ENCODE assay signal across 10 cellular contexts in genomic region chr2:219419331-219420197, GRCh38. TPM values are rescaled to one million over a fixed set of nuclear protein-coding genes. Genes with fewer than 3 reads are reported as not detected.
DNase-seq lines count a peak whose midpoint lies in the region; ATAC-seq, FAIRE-seq and TF ChIP-seq lines count a peak whose summit lies in the region.
"Had no signal": no experiment of that assay in that cellular context is flagged by ENCODE, and none has a peak within 500 bp of the region (broad histone marks: within the 10 kb centered on the region; RNA-seq: fewer than 3 reads in every experiment).

No MANE protein-coding gene starts in this region.

- H3K9ac ChIP-seq in HepG2 (ENCODE audit: insufficient read depth, low read depth, low read length) = no peak overlapping the region

- H3K4me2 ChIP-seq in HepG2 (ENCODE audit: low read depth, low read length) = no peak overlapping the region

- no TSS peak for BruUV-seq in HepG2 (replicated peaks; lab: Mats Ljungman, UMichigan)

- in situ Hi-C loops in HepG2 (cut with HindIII; ENCODE audit: extremely low pct_ligation_motif_present, low pct_unique_long_range_greater_than_20kb) = no loop called here

- H2AFZ ChIP-seq in HepG2 (ENCODE audit: low read length) = no peak overlapping the region

- no peak for TF ChIP-seq POLR2A in HepG2 (IDR thresholded peaks at IDR 0.05; ENCODE audit: insufficient read depth in 1 of 2, low read depth in 2 of 2, low read length in 2 of 2)
- TF ChIP-seq POLR2A in right lobe of liver (IDR thresholded peaks at IDR 0.05) = no peak
- TF ChIP-seq POLR2A in erythroblast (IDR thresholded peaks at IDR 0.05; ENCODE audit: low read length) = no peak

- FAIRE-seq in HepG2 (lab: Jason Lieb, UNC) = no peak

- TF ChIP-seq RAD21 in HepG2 (CRISPR knock-in tag; IDR thresholded peaks at IDR 0.05) = no peak

- CTCF ChIA-PET in HepG2 (lab: Yijun Ruan, JAX; ENCODE audit: low intra/inter-chr PET ratio, low total read pairs) = no interaction called here

- H3K79me2 ChIP-seq in HepG2 (ENCODE audit: insufficient read depth, low read length) = no peaks in the 10 kb centered on the region

- H3K27me3 ChIP-seq in HepG2 (ENCODE audit: control insufficient read depth in 1 of 2, insufficient read depth in 2 of 2, low read length in 2 of 2) (peaks cover 0 to 45% of the 10 kb centered on the region in 2 experiments; a peak in 4 of 5 replicates), right lobe of liver (peaks cover 0 to 12% of the 10 kb centered on the region in 2 donors), left ventricle myocardium inferior (ENCODE audit: low read depth) (peaks cover 50% of the 10 kb centered on the region)

- WGBS in HepG2 (ENCODE audit: low lambda C conversion rate) = 40% methylated on average over 8 of the region's 9 CpGs
- 80% methylated on average over 8 of the region's 9 CpGs for WGBS in right lobe of liver (ENCODE audit: insufficient coverage, low coverage, low lambda C conversion rate, missing lambda C conversion rate)

- H3K4me1 ChIP-seq in HepG2 (ENCODE audit: insufficient read depth, low read length) (peaks cover 10% of the 10 kb centered on the region; the same call in 1 of the 2 replicates), right lobe of liver (no peaks in the 10 kb centered on the region), left ventricle myocardium inferior (peaks cover 40% of the 10 kb centered on the region)

- TF ChIP-seq EP300 in HepG2 (IDR thresholded peaks at IDR 0.05; ENCODE audit: low read depth in 2 of 2, low read length in 2 of 2) = no peak
- no peak for TF ChIP-seq EP300 in HepG2 (CRISPR knock-in tag; IDR thresholded peaks at IDR 0.05; ENCODE audit: borderline replicate concordance)

- no peaks in the 10 kb centered on the region for H3K36me3 ChIP-seq in HepG2 (replicated peaks in 1 of 2; ENCODE audit: control insufficient read depth in 1 of 2, insufficient read depth in 2 of 2, low read length in 2 of 2)
- H3K36me3 ChIP-seq in right lobe of liver = no peaks in the 10 kb centered on the region
- peaks cover 35% of the 10 kb centered on the region for H3K36me3 ChIP-seq in left ventricle myocardium inferior

- DNase-seq in HepG2 (ENCODE audit: low spot score) (no peak), right lobe of liver (no peak), left ventricle myocardium inferior (peak; percentile 65), posterior vena cava (ENCODE audit: low spot score) (peak; percentile 78), GM19238 (ENCODE audit: insufficient read length, low spot score) (no peak), erythroblast (lab: John Stamatoyannopoulos, UW) (no peak)
- DNase-seq in stimulated activated CD8-positive, alpha-beta memory T cell treated with anti-CD3 and anti-CD28 coated beads, Interleukin-4, amount 100 ng/mL, for 48 hours = no peak
- DNase-seq: NCI-H1694 had no signal

- no peak overlapping the region for H3K4me3 ChIP-seq in HepG2 (replicated peaks in 1 of 3; ENCODE audit: insufficient read depth in 1 of 3, low read depth in 2 of 3, low read length in 3 of 3)
- H3K4me3 ChIP-seq in right lobe of liver = no peak overlapping the region
- peak overlapping the region; percentile 75 for H3K4me3 ChIP-seq in left ventricle myocardium inferior

- no peaks in the 10 kb centered on the region for H4K20me1 ChIP-seq in HepG2 (ENCODE audit: insufficient read depth, low read length)

- POLR2A ChIA-PET in HepG2 (lab: Yijun Ruan, JAX) = no interaction called here

- H3K9me3 ChIP-seq in HepG2 (ENCODE audit: low read length) (no peaks in the 10 kb centered on the region), right lobe of liver (no peaks in the 10 kb centered on the region), left ventricle myocardium inferior (replicated peaks) (no peaks in the 10 kb centered on the region)

- ATAC-seq in HepG2 (peak; percentile 55), right lobe of liver (no peak), GM18873 (IDR thresholded peaks at IDR 0.05; ENCODE audit: low FRiP score, unreplicated experiment) (no peak)
- ATAC-seq: esophagus mucosa had no signal

- H3K27ac ChIP-seq in HepG2 (ENCODE audit: extremely low read length, insufficient read depth, low read length) = no peak overlapping the region
- H3K27ac ChIP-seq in right lobe of liver = no peak overlapping the region
- peak overlapping the region; percentile 96 for H3K27ac ChIP-seq in left ventricle myocardium inferior (replicated peaks)

- intact Hi-C loops in HepG2 (cut with micrococcal nuclease; ENCODE audit: unreplicated experiment) = no loop called here
- intact Hi-C loops in right lobe of liver (cut with DNase I) = no loop called here
- intact Hi-C loops in left ventricle myocardium inferior (cut with micrococcal nuclease) = no loop called here
- intact Hi-C loops in posterior vena cava (cut with DNase I) = loop anchor here in 1 of 2 donors (2.0 kb wide), 1 partner anchor 15 kb away; no protein-coding TSS in a partner anchor

- no peak for TF ChIP-seq CTCF in HepG2 (CRISPR knock-in tag; IDR thresholded peaks at IDR 0.05)
- TF ChIP-seq CTCF in right lobe of liver (IDR thresholded peaks at IDR 0.05) = no peak
- no peak for TF ChIP-seq CTCF in left ventricle myocardium inferior (IDR thresholded peaks at IDR 0.05; ENCODE audit: borderline replicate concordance)

RNA-seq across cellular contexts. Expression of gene DES, which starts 1.4 kb away (rescaled TPM):
- total RNA-seq in HepG2 (2016; rRNA removed; fragmentation: Illumina TruSeq; extraction: Trizol) = not detected in 2 replicates
- total RNA-seq in HepG2 (2016; cell fraction: cytosol; rRNA removed; fragmentation: Illumina TruSeq; extraction: Trizol; ENCODE audit: low read depth) = 0.10 TPM in 1 of 2 replicates, not detected in the other
- total RNA-seq in HepG2 (2016; cell fraction: insoluble cytoplasmic fraction; rRNA removed; fragmentation: Illumina TruSeq; extraction: Trizol) = not detected in 2 replicates
- total RNA-seq in HepG2 (2016; cell fraction: membrane; rRNA removed; fragmentation: Illumina TruSeq; extraction: Trizol) = not detected in 2 replicates
- not detected in 2 replicates for total RNA-seq in HepG2 (2016; cell fraction: nucleus; rRNA removed; fragmentation: Illumina TruSeq; extraction: Trizol)
- 0.21 TPM in 1 of 2 replicates, not detected in the other for polyA plus RNA-seq in HepG2 (2011; rRNA removed)
- 0.05 and 0.09 TPM in 2 replicates for polyA plus RNA-seq in HepG2 (2011; cell fraction: cytosol; rRNA removed)
- polyA plus RNA-seq in HepG2 (2011; cell fraction: nucleus; rRNA removed) = 0.51 TPM in 1 of 2 replicates, not detected in the other
- polyA plus RNA-seq in HepG2 (2012) = not detected in 2 replicates
- not detected in 2 replicates for polyA plus RNA-seq in HepG2 (2016; cell fraction: cytosol; fragmentation: Illumina TruSeq; extraction: Trizol; ENCODE audit: low read depth)
- not detected in 2 replicates for polyA plus RNA-seq in HepG2 (2016; cell fraction: insoluble cytoplasmic fraction; fragmentation: Illumina TruSeq; extraction: Trizol; ENCODE audit: low read depth)
- not detected in 2 replicates for polyA plus RNA-seq in HepG2 (2016; cell fraction: membrane; fragmentation: Illumina TruSeq; extraction: Trizol; ENCODE audit: low read depth)
- polyA plus RNA-seq in HepG2 (2016; cell fraction: nucleus; fragmentation: Illumina TruSeq; extraction: Trizol; ENCODE audit: insufficient read depth, low read depth) = not detected in 2 replicates
- 0.06 and 8.3 TPM in 2 replicates for polyA minus RNA-seq in HepG2 (2011; rRNA and poly(A)+ RNA removed; ENCODE audit: low replicate concordance)
- polyA minus RNA-seq in HepG2 (2011; cell fraction: cytosol; rRNA and poly(A)+ RNA removed) = not detected in 2 replicates
- polyA minus RNA-seq in HepG2 (2011; cell fraction: nucleus; rRNA and poly(A)+ RNA removed) = not detected in 2 replicates
- total RNA-seq in right lobe of liver = 10 to 100 TPM in 1 of 6 experiments, 1 to 10 TPM in 5; 1.2 to 25.6 (median 2.5) TPM
- total RNA-seq in left ventricle myocardium inferior = 15,954 TPM
- total RNA-seq in posterior vena cava = 1,000 to 10,000 TPM; 6,561 to 7,652 TPM

RNA-seq across cellular contexts. Expression of gene SPEG, which starts 15.1 kb away (rescaled TPM):
- total RNA-seq in HepG2 (2016; rRNA removed; fragmentation: Illumina TruSeq; extraction: Trizol) (0.18 TPM in 1 of 2 replicates, not detected in the other), right lobe of liver (1 to 10 TPM in 1 of 6 experiments, under 1 TPM in 5; 0.24 to 1.5 (median 0.48) TPM), left ventricle myocardium inferior (145 TPM), posterior vena cava (100 to 1,000 TPM; 175 to 217 TPM)
- 0.51 TPM in 1 of 2 replicates, not detected in the other for total RNA-seq in HepG2 (2016; cell fraction: cytosol; rRNA removed; fragmentation: Illumina TruSeq; extraction: Trizol; ENCODE audit: low read depth)
- 0.06 TPM in 1 of 2 replicates, not detected in the other for total RNA-seq in HepG2 (2016; cell fraction: insoluble cytoplasmic fraction; rRNA removed; fragmentation: Illumina TruSeq; extraction: Trizol)
- total RNA-seq in HepG2 (2016; cell fraction: membrane; rRNA removed; fragmentation: Illumina TruSeq; extraction: Trizol) = 0.12 and 1.1 TPM in 2 replicates
- 0.71 TPM in 1 of 2 replicates, not detected in the other for total RNA-seq in HepG2 (2016; cell fraction: nucleus; rRNA removed; fragmentation: Illumina TruSeq; extraction: Trizol)
- polyA plus RNA-seq in HepG2 (2011; rRNA removed) = 0.24 and 0.94 TPM in 2 replicates
- 0.13 and 0.20 TPM in 2 replicates for polyA plus RNA-seq in HepG2 (2011; cell fraction: cytosol; rRNA removed)
- 0.45 and 1.0 TPM in 2 replicates for polyA plus RNA-seq in HepG2 (2011; cell fraction: nucleus; rRNA removed)
- 0.93 and 1.4 TPM in 2 replicates for polyA plus RNA-seq in HepG2 (2012)
- polyA plus RNA-seq in HepG2 (2016; cell fraction: cytosol; fragmentation: Illumina TruSeq; extraction: Trizol; ENCODE audit: low read depth) = 0.38 and 0.63 TPM in 2 replicates
- polyA plus RNA-seq in HepG2 (2016; cell fraction: insoluble cytoplasmic fraction; fragmentation: Illumina TruSeq; extraction: Trizol; ENCODE audit: low read depth) = 0.98 TPM in 1 of 2 replicates, not detected in the other
- polyA plus RNA-seq in HepG2 (2016; cell fraction: membrane; fragmentation: Illumina TruSeq; extraction: Trizol; ENCODE audit: low read depth) = 0.58 and 1.4 TPM in 2 replicates
- 0.41 TPM in 1 of 2 replicates, not detected in the other for polyA plus RNA-seq in HepG2 (2016; cell fraction: nucleus; fragmentation: Illumina TruSeq; extraction: Trizol; ENCODE audit: insufficient read depth, low read depth)
- 0.44 and 4.0 TPM in 2 replicates for polyA minus RNA-seq in HepG2 (2011; rRNA and poly(A)+ RNA removed; ENCODE audit: low replicate concordance)
- polyA minus RNA-seq in HepG2 (2011; cell fraction: cytosol; rRNA and poly(A)+ RNA removed) = not detected in 2 replicates
- 0.37 and 1.8 TPM in 2 replicates for polyA minus RNA-seq in HepG2 (2011; cell fraction: nucleus; rRNA and poly(A)+ RNA removed)

RNA-seq across cellular contexts. Expression of gene DNPEP, which starts 31.9 kb away (rescaled TPM):
- total RNA-seq in HepG2 (2016; rRNA removed; fragmentation: Illumina TruSeq; extraction: Trizol) (103 and 104 TPM in 2 replicates), right lobe of liver (10 to 100 TPM; 37.1 to 60.2 (median 47.0) TPM), left ventricle myocardium inferior (73.0 TPM), posterior vena cava (10 to 100 TPM; 41.9 to 44.0 TPM)
- total RNA-seq in HepG2 (2016; cell fraction: cytosol; rRNA removed; fragmentation: Illumina TruSeq; extraction: Trizol; ENCODE audit: low read depth) = 50.2 and 51.7 TPM in 2 replicates
- 93.4 and 106 TPM in 2 replicates for total RNA-seq in HepG2 (2016; cell fraction: insoluble cytoplasmic fraction; rRNA removed; fragmentation: Illumina TruSeq; extraction: Trizol)
- total RNA-seq in HepG2 (2016; cell fraction: membrane; rRNA removed; fragmentation: Illumina TruSeq; extraction: Trizol) = 77.6 and 92.7 TPM in 2 replicates
- total RNA-seq in HepG2 (2016; cell fraction: nucleus; rRNA removed; fragmentation: Illumina TruSeq; extraction: Trizol) = 62.5 and 67.1 TPM in 2 replicates
- 109 and 130 TPM in 2 replicates for polyA plus RNA-seq in HepG2 (2011; rRNA removed)
- polyA plus RNA-seq in HepG2 (2011; cell fraction: cytosol; rRNA removed) = 66.5 and 97.7 TPM in 2 replicates
- polyA plus RNA-seq in HepG2 (2011; cell fraction: nucleus; rRNA removed) = 277 and 306 TPM in 2 replicates
- polyA plus RNA-seq in HepG2 (2012) = 76.3 and 101 TPM in 2 replicates
- 62.5 and 80.3 TPM in 2 replicates for polyA plus RNA-seq in HepG2 (2016; cell fraction: cytosol; fragmentation: Illumina TruSeq; extraction: Trizol; ENCODE audit: low read depth)
- polyA plus RNA-seq in HepG2 (2016; cell fraction: insoluble cytoplasmic fraction; fragmentation: Illumina TruSeq; extraction: Trizol; ENCODE audit: low read depth) = 93.7 and 94.8 TPM in 2 replicates
- polyA plus RNA-seq in HepG2 (2016; cell fraction: membrane; fragmentation: Illumina TruSeq; extraction: Trizol; ENCODE audit: low read depth) = 72.3 and 84.5 TPM in 2 replicates
- polyA plus RNA-seq in HepG2 (2016; cell fraction: nucleus; fragmentation: Illumina TruSeq; extraction: Trizol; ENCODE audit: insufficient read depth, low read depth) = 145 and 149 TPM in 2 replicates
- polyA minus RNA-seq in HepG2 (2011; rRNA and poly(A)+ RNA removed; ENCODE audit: low replicate concordance) = 78.0 and 193 TPM in 2 replicates
- 37.2 and 45.9 TPM in 2 replicates for polyA minus RNA-seq in HepG2 (2011; cell fraction: cytosol; rRNA and poly(A)+ RNA removed)
- 77.3 and 82.6 TPM in 2 replicates for polyA minus RNA-seq in HepG2 (2011; cell fraction: nucleus; rRNA and poly(A)+ RNA removed)

Comparison
In these comparisons a context has a peak if more than half of its experiments do, and no peak if none do; other contexts are left out.
1. DNase-seq: peak in left ventricle myocardium inferior (single experiment) and posterior vena cava (single experiment); none in HepG2 (single experiment), right lobe of liver (0 of 3), stimulated activated CD8-positive, alpha-beta memory T cell treated with anti-CD3 and anti-CD28 coated beads, Interleukin-4, amount 100 ng/mL, for 48 hours (single experiment), GM19238 (single experiment) and erythroblast (0 of 2).
2. RNA of gene DES, which starts 1.4 kb away (total RNA-seq): 15,954 TPM in left ventricle myocardium inferior (single experiment) and 6,561 to 7,652 TPM in posterior vena cava; 1.2 to 25.6 TPM in right lobe of liver and 0.10 TPM in HepG2; every median in the first group is over 100 times any median in the second.
3. RNA of gene SPEG, which starts 15.1 kb away (total RNA-seq): 175 to 217 TPM in posterior vena cava and 145 TPM in left ventricle myocardium inferior (single experiment); 0.24 to 1.5 TPM in right lobe of liver and 0.06 to 1.1 TPM in HepG2; every median in the first group is over 10 times any median in the second.